ENCODE assay signal across 11 cellular contexts in genomic region chr4:140186651-140187315, GRCh38. TPM values are rescaled to one million over a fixed set of nuclear protein-coding genes. Genes with fewer than 3 reads are reported as not detected.
DNase-seq lines count a peak whose midpoint lies in the region; ATAC-seq, FAIRE-seq and TF ChIP-seq lines count a peak whose summit lies in the region.
"Had no signal": no experiment of that assay in that cellular context is flagged by ENCODE, and none has a peak within 500 bp of the region (broad histone marks: within the 10 kb centered on the region; RNA-seq: fewer than 3 reads in every experiment).

No MANE protein-coding gene starts in this region.

- no peaks in the 10 kb centered on the region for H3K27me3 ChIP-seq in RWPE2 (ENCODE audit: insufficient read depth, poor library complexity, severe bottlenecking)
- no peaks in the 10 kb centered on the region for H3K27me3 ChIP-seq in small intestine (ENCODE audit: control insufficient read depth in 2 of 2, insufficient read depth in 2 of 2, low read length in 2 of 2)
- no peaks in the 10 kb centered on the region for H3K27me3 ChIP-seq in spleen (replicated peaks in 1 of 7)

- H3K27ac ChIP-seq in RWPE2 (ENCODE audit: poor library complexity, severe bottlenecking) (peak overlapping the region; percentile 24), small intestine (ENCODE audit: low read depth in 1 of 2, low read length in 1 of 2) (no peak overlapping the region), spleen (no peak overlapping the region)

- ATAC-seq in RWPE2 (ENCODE audit: low read depth) (peak; percentile 98), HG02852 (IDR thresholded peaks at IDR 0.05; ENCODE audit: unreplicated experiment) (no peak)

- H3K4me1 ChIP-seq in RWPE2 (ENCODE audit: insufficient read depth, poor library complexity, severe bottlenecking) (peaks cover 14% of the 10 kb centered on the region), small intestine (ENCODE audit: control insufficient read depth in 2 of 2, insufficient read depth in 1 of 2, low read depth in 1 of 2, low read length in 1 of 2) (peaks cover 4% of the 10 kb centered on the region in 2 donors), spleen (no peaks in the 10 kb centered on the region)

- TF ChIP-seq CTCF in RWPE2 (IDR thresholded peaks at IDR 0.05; ENCODE audit: poor library complexity, severe bottlenecking) (no peak), fibroblast of pulmonary artery (IDR thresholded peaks at IDR 0.05; ENCODE audit: low read length, missing control alignments) (no peak), spleen (IDR thresholded peaks at IDR 0.05 in 8 of 11, conservative IDR thresholded peaks at IDR 0.05 in 3 of 11) (no peak)

- FAIRE-seq in H54 (lab: Jason Lieb, UNC): peak; percentile 79
- FAIRE-seq in small intestine (lab: Jason Lieb, UNC): no peak
- no peak for FAIRE-seq in GM12891 (lab: Jason Lieb, UNC)

- no peaks in the 10 kb centered on the region for H3K9me3 ChIP-seq in RWPE2 (ENCODE audit: severe bottlenecking)
- H3K9me3 ChIP-seq in small intestine (ENCODE audit: control insufficient read depth, low read depth): no peaks in the 10 kb centered on the region
- H3K9me3 ChIP-seq in spleen: no peaks in the 10 kb centered on the region

- intact Hi-C loops in spleen (cut with DNase I; ENCODE audit: low total_unique reads): no loop called here

- in situ Hi-C loops in KBM-7 (cut with MboI; ENCODE audit: low pct_unique_long_range_greater_than_20kb, low sequenced_read_pairs): no loop called here

- H3K36me3 ChIP-seq in RWPE2 (ENCODE audit: low read depth): no peaks in the 10 kb centered on the region
- H3K36me3 ChIP-seq in small intestine (ENCODE audit: control insufficient read depth in 2 of 2, insufficient read depth in 2 of 2, low read length in 2 of 2): no peaks in the 10 kb centered on the region
- no peaks in the 10 kb centered on the region for H3K36me3 ChIP-seq in spleen

- DNase-seq in H54 (ENCODE audit: insufficient read length, low spot score) (peak; percentile 19), RWPE2 (ENCODE audit: low spot score) (peak; percentile 73), fibroblast of pulmonary artery (ENCODE audit: low read depth) (peak; percentile 62), small intestine (peak; percentile 93), KBM-7 (no peak), spleen (no peak), GM12891 (ENCODE audit: insufficient read length, low spot score) (no peak)
- DNase-seq: activated naive CD4-positive, alpha-beta T cell treated with Interleukin-2 at 50 U/mL for 16 hours; NCI-H2171 treated with DMSO at 0.1 percent for 48 hours; T1000 had no signal

- WGBS in small intestine, 3 donors: 37 to 76% (median 47%) methylated on average over 9 of the region's 9 CpGs
- WGBS in spleen, 5 donors: 87 to 91% (median 89%) methylated on average over 9 of the region's 9 CpGs

- TF ChIP-seq POLR2A in H54 (IDR thresholded peaks at IDR 0.05; ENCODE audit: low read depth, low read length): no peak
- TF ChIP-seq POLR2A in spleen (IDR thresholded peaks at IDR 0.05): no peak
- TF ChIP-seq POLR2A in GM12891 (IDR thresholded peaks at IDR 0.05; ENCODE audit: low read depth, low read length): no peak

- no peak overlapping the region for H3K4me3 ChIP-seq in RWPE2 (ENCODE audit: severe bottlenecking)
- H3K4me3 ChIP-seq in fibroblast of pulmonary artery (replicated peaks; ENCODE audit: low read depth, low read length): no peak overlapping the region
- H3K4me3 ChIP-seq in small intestine (ENCODE audit: low read depth in 1 of 2, low read length in 2 of 2): no peak overlapping the region
- H3K4me3 ChIP-seq in spleen: no peak overlapping the region

TF ChIP-seq in GM12891, 5 proteins besides CTCF, POLR2A, EP300 and RAD21:
- no peak for TF ChIP-seq POLR2AphosphoS5 (IDR thresholded peaks at IDR 0.05; ENCODE audit: low read depth, low read length)
- TF ChIP-seq PAX5 (IDR thresholded peaks at IDR 0.05; ENCODE audit: insufficient read depth, low read length, severe bottlenecking): no peak
- TF ChIP-seq POU2F2 (IDR thresholded peaks at IDR 0.05; ENCODE audit: low read depth, low read length): no peak
- TF ChIP-seq TAF1 (IDR thresholded peaks at IDR 0.05; ENCODE audit: low read depth, low read length): no peak
- TF ChIP-seq SPI1 (IDR thresholded peaks at IDR 0.05; ENCODE audit: low read depth, low read length): no peak

RNA-seq across cellular contexts. Expression of gene MAML3, which starts 32.8 kb away (rescaled TPM):
- 1 to 10 TPM; 1.4 to 5.3 (median 1.6) TPM for polyA plus RNA-seq in small intestine
- total RNA-seq in spleen: 10 to 100 TPM in 6 of 7 donors, 1 to 10 TPM in 1; 6.7 to 18.4 (median 14.7) TPM
- 1 to 10 TPM in 1 of 3 donors, under 1 TPM in 2; 0.63 to 1.6 (median 0.83) TPM for polyA plus RNA-seq in spleen
- 0.01 TPM for polyA plus RNA-seq in GM12891 (2012; ENCODE audit: low read depth, missing spikeins)

Comparison
In these comparisons a context has a peak if more than half of its experiments do, and no peak if none do; other contexts are left out.
1. DNase-seq: peak in H54 (single experiment), RWPE2 (single experiment), fibroblast of pulmonary artery (single experiment) and small intestine (single experiment); none in KBM-7 (single experiment), spleen (single experiment) and GM12891 (single experiment).